ENCODE assay signal across 8 cellular contexts in the genomic region with DNA sequence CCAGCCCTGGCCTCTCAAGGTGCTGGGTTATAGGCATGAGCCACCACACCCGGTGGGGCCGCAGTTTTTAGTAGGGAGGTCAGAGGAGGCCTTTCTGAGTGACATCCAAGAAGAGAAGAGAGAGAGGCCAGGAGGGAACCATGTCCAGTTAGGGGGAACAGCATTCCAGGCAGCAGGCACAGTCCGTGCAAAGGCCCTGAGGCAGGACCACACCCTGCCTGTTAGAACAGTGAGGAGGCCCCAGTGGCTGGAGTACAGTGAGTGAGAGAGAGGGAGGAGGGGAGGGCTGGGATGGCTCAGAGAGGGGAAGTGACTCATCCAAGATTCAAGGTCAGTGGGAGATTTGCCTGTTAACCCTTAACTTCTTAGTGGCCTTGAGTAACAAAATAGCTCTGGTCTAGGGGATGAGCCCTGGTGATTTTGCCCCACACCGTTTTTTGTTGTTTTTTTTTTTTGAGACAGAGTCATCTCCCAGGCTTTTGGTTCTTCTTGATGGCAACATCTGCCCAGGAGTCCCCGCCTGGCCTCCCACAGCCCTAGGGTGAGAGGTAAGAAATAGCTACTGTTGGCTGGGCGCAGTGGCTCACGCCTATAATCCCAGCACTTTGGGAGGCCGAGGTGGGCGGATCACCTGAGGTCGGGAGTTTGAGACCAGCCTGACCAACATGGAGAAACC. TPM values are rescaled to one million over a fixed set of nuclear protein-coding genes. Genes with fewer than 3 reads are reported as not detected.
A peak's percentile ranks its signal among the peaks of the same experiment; 100 is the strongest.
DNase-seq lines count a peak whose midpoint lies in the region; ATAC-seq and TF ChIP-seq lines count a peak whose summit lies in the region.

No MANE protein-coding gene starts in this region.

- no peaks in the 10 kb centered on the region for H3K36me3 Mint-ChIP-seq in activated T-helper 17 cell treated with anti-CD3 and anti-CD28 coated beads, Interleukin-2, amount 50 U/mL, for 72 hours (ENCODE audit: low read depth)
- no peaks in the 10 kb centered on the region for H3K36me3 Mint-ChIP-seq in stimulated activated memory B cell treated with anti-CD40 and anti-IgM and Interleukin-4, amounts not matched to agents 10 μg/mL and 1 μg/mL and 100 μg/mL, for 72 hours

- DNase-seq in CD1c-positive myeloid dendritic cell (ENCODE audit: extremely low spot score) (peak; percentile 84), HuH-7.5 (ENCODE audit: low spot score) (peak; percentile 76), left kidney (ENCODE audit: low read depth, low spot score) (peak; percentile 33), HEK293T (ENCODE audit: extremely low spot score) (no peak), NCI-H187 (lab: John Stamatoyannopoulos, UW) (no peak)

- peaks cover 10% of the 10 kb centered on the region for H3K4me1 Mint-ChIP-seq in activated T-helper 17 cell treated with anti-CD3 and anti-CD28 coated beads, Interleukin-2, amount 50 U/mL, for 72 hours
- peaks cover 29% of the 10 kb centered on the region for H3K4me1 Mint-ChIP-seq in stimulated activated memory B cell treated with anti-CD40 and anti-IgM and Interleukin-4, amounts not matched to agents 10 μg/mL and 1 μg/mL and 100 μg/mL, for 72 hours

- peak overlapping the region; percentile 33 for H3K27ac Mint-ChIP-seq in activated T-helper 17 cell treated with anti-CD3 and anti-CD28 coated beads, Interleukin-2, amount 50 U/mL, for 72 hours
- no peak overlapping the region for H3K27ac Mint-ChIP-seq in stimulated activated memory B cell treated with anti-CD40 and anti-IgM and Interleukin-4, amounts not matched to agents 10 μg/mL and 1 μg/mL and 100 μg/mL, for 72 hours

- CTCF ChIA-PET in HEK293T (lab: Yijun Ruan, JAX), result interaction anchor here (4.7 kb wide), 1 partner anchor 42 kb away, joined by 30 read pairs; no protein-coding TSS in a partner anchor

- peak overlapping the region; percentile 33 for H3K4me3 Mint-ChIP-seq in activated T-helper 17 cell treated with anti-CD3 and anti-CD28 coated beads, Interleukin-2, amount 50 U/mL, for 72 hours
- no peak overlapping the region for H3K4me3 Mint-ChIP-seq in stimulated activated memory B cell treated with anti-CD40 and anti-IgM and Interleukin-4, amounts not matched to agents 10 μg/mL and 1 μg/mL and 100 μg/mL, for 72 hours

- POLR2A ChIA-PET in HEK293T (lab: Yijun Ruan, JAX), result no interaction called here

- peaks cover 3% of the 10 kb centered on the region for H3K27me3 Mint-ChIP-seq in activated T-helper 17 cell treated with anti-CD3 and anti-CD28 coated beads, Interleukin-2, amount 50 U/mL, for 72 hours
- H3K27me3 Mint-ChIP-seq in stimulated activated memory B cell treated with anti-CD40 and anti-IgM and Interleukin-4, amounts not matched to agents 10 μg/mL and 1 μg/mL and 100 μg/mL, for 72 hours, result peaks cover 15% of the 10 kb centered on the region

- ATAC-seq in activated T-helper 17 cell treated with anti-CD3 and anti-CD28 coated beads, Interleukin-2, amount 50 U/mL, for 72 hours (replicated peaks), result peak; percentile 67
- no peak for ATAC-seq in stimulated activated memory B cell treated with anti-CD40 and anti-IgM and Interleukin-4, amounts not matched to agents 10 μg/mL and 1 μg/mL and 100 μg/mL, for 72 hours
- no peak for ATAC-seq in GM21825 (IDR thresholded peaks at IDR 0.05; ENCODE audit: unreplicated experiment)

- no peaks in the 10 kb centered on the region for H3K9me3 Mint-ChIP-seq in activated T-helper 17 cell treated with anti-CD3 and anti-CD28 coated beads, Interleukin-2, amount 50 U/mL, for 72 hours
- no peaks in the 10 kb centered on the region for H3K9me3 Mint-ChIP-seq in stimulated activated memory B cell treated with anti-CD40 and anti-IgM and Interleukin-4, amounts not matched to agents 10 μg/mL and 1 μg/mL and 100 μg/mL, for 72 hours

TF ChIP-seq in HEK293T, 16 proteins besides CTCF, POLR2A, EP300 and RAD21:
- TF ChIP-seq ARNT (IDR thresholded peaks at IDR 0.05) (no peak), LEF1 (IDR thresholded peaks at IDR 0.05; ENCODE audit: borderline replicate concordance) (no peak)

RNA-seq across cellular contexts. Expression of a gene that starts 2.7 kb away (rescaled TPM):
- total RNA-seq in activated T-helper 17 cell treated with anti-CD3 and anti-CD28 coated beads, Interleukin-2, amount 50 U/mL, for 72 hours, result 10 to 100 TPM; 46.4 to 56.7 TPM

RNA-seq across cellular contexts. Expression of a gene that starts 32.5 kb away (rescaled TPM):
- total RNA-seq in activated T-helper 17 cell treated with anti-CD3 and anti-CD28 coated beads, Interleukin-2, amount 50 U/mL, for 72 hours, result under 1 TPM; 0.16 to 0.19 TPM

RNA-seq across cellular contexts. Expression of a gene that starts 38.7 kb away (rescaled TPM):
- total RNA-seq in activated T-helper 17 cell treated with anti-CD3 and anti-CD28 coated beads, Interleukin-2, amount 50 U/mL, for 72 hours, result 10 to 100 TPM; 27.6 to 36.1 TPM

RNA-seq across cellular contexts. Expression of a gene that starts 39.1 kb away (rescaled TPM):
- 100 to 1,000 TPM in 1 of 2 donors, 10 to 100 TPM in 1; 52.1 to 129 TPM for total RNA-seq in activated T-helper 17 cell treated with anti-CD3 and anti-CD28 coated beads, Interleukin-2, amount 50 U/mL, for 72 hours

Comparison
In these comparisons a context has a peak if more than half of its experiments do, and no peak if none do; other contexts are left out.
1. DNase-seq: peak in CD1c-positive myeloid dendritic cell (single experiment), HuH-7.5 (single experiment) and left kidney (single experiment); none in HEK293T (single experiment) and NCI-H187 (0 of 2).